ENCODE assay signal across 9 cellular contexts in genomic region chr2:121699421-121700328, GRCh38. TPM values are rescaled to one million over a fixed set of nuclear protein-coding genes. Genes with fewer than 3 reads are reported as not detected.
DNase-seq lines count a peak whose midpoint lies in the region; ATAC-seq, FAIRE-seq and TF ChIP-seq lines count a peak whose summit lies in the region.
"Had no signal": no experiment of that assay in that cellular context is flagged by ENCODE, and none has a peak within 500 bp of the region (broad histone marks: within the 10 kb centered on the region; RNA-seq: fewer than 3 reads in every experiment).

No MANE protein-coding gene starts in this region.

- in situ Hi-C loops in HepG2 (cut with HindIII; ENCODE audit: extremely low pct_ligation_motif_present, low pct_unique_long_range_greater_than_20kb) = no loop called here

- no peaks in the 10 kb centered on the region for H3K9me3 ChIP-seq in HepG2 (ENCODE audit: low read length)

- peak; percentile 56 for DNase-seq in COLO668 (lab: John Stamatoyannopoulos, UW; ENCODE audit: unreplicated experiment)
- peak; percentile 91 for DNase-seq in HT1080 (ENCODE audit: low read depth)
- DNase-seq in T-helper 9 cell = peak; percentile 78
- peak; percentile 78 for DNase-seq in astrocyte of the hippocampus (ENCODE audit: low read depth, low spot score)
- DNase-seq in HepG2 (ENCODE audit: low spot score) = peak; percentile 52
- peak; percentile 62 to 71 for DNase-seq in stimulated activated CD8-positive, alpha-beta memory T cell treated with anti-CD3 and anti-CD28 coated beads, Interleukin-4, amount 100 ng/mL, for 1 hour (ENCODE audit: low read depth in 2 of 2, low spot score in 1 of 2)
- no peak for DNase-seq in NCI-H2227 treated with DMSO at 0.1 percent for 48 hours (lab: John Stamatoyannopoulos, UW)

- intact Hi-C loops in HepG2 (cut with micrococcal nuclease; ENCODE audit: unreplicated experiment) = no loop called here

- TF ChIP-seq RAD21 in HepG2 (CRISPR knock-in tag; IDR thresholded peaks at IDR 0.05) = no peak

- no peaks in the 10 kb centered on the region; a peak in 1 of 5 replicates for H3K27me3 ChIP-seq in HepG2 (ENCODE audit: control insufficient read depth in 1 of 2, insufficient read depth in 2 of 2, low read length in 2 of 2)

- WGBS in HepG2 (ENCODE audit: low lambda C conversion rate) = 3% methylated on average over 19 of the region's 19 CpGs

- POLR2A ChIA-PET in HepG2 (lab: Yijun Ruan, JAX) = interaction anchor here (0.6 to 5.9 kb wide), 9 partner anchors 8 to 169 kb away, joined by 3 to 34 read pairs (median 5); partner anchors contain the start of genes CLASP1 and RNU4ATAC

- peak overlapping the region; percentile 33 to 67 (median 41) for H3K4me3 ChIP-seq in HepG2 (replicated peaks in 1 of 3; ENCODE audit: insufficient read depth in 1 of 3, low read depth in 2 of 3, low read length in 3 of 3)

- H3K36me3 ChIP-seq in HepG2 (replicated peaks in 1 of 2; ENCODE audit: control insufficient read depth in 1 of 2, insufficient read depth in 2 of 2, low read length in 2 of 2) = no peaks in the 10 kb centered on the region

- no peaks in the 10 kb centered on the region for H4K20me1 ChIP-seq in HepG2 (ENCODE audit: insufficient read depth, low read length)

- BruUV-seq in HepG2 (replicated peaks; lab: Mats Ljungman, UMichigan) = no TSS peak

- peak overlapping the region; percentile 5; the same call in 1 of the 2 replicates for H3K9ac ChIP-seq in HepG2 (ENCODE audit: insufficient read depth, low read depth, low read length)
- H3K9ac ChIP-seq: KMS-11 had no signal

- CTCF ChIA-PET in HepG2 (lab: Yijun Ruan, JAX; ENCODE audit: low intra/inter-chr PET ratio, low total read pairs) = no interaction called here

- no peaks in the 10 kb centered on the region for H3K79me2 ChIP-seq in HepG2 (ENCODE audit: insufficient read depth, low read length)

- no peak for FAIRE-seq in HepG2 (lab: Jason Lieb, UNC)

- TF ChIP-seq EP300 in HepG2 (IDR thresholded peaks at IDR 0.05; ENCODE audit: low read depth in 2 of 2, low read length in 2 of 2) (no peak), HepG2 (CRISPR knock-in tag; IDR thresholded peaks at IDR 0.05; ENCODE audit: borderline replicate concordance) (no peak)

- peaks cover 54% of the 10 kb centered on the region for H3K4me1 ChIP-seq in HepG2 (ENCODE audit: insufficient read depth, low read length)

- no peak overlapping the region for H2AFZ ChIP-seq in HepG2 (ENCODE audit: low read length)

- peak; percentile 93 for ATAC-seq in GM21515 (IDR thresholded peaks at IDR 0.05; ENCODE audit: unreplicated experiment)
- peak; percentile 75 for ATAC-seq in HepG2

- H3K4me2 ChIP-seq in HepG2 (ENCODE audit: low read depth, low read length) = peak overlapping the region; percentile 88
- H3K4me2 ChIP-seq: KMS-11 had no signal

- no peak overlapping the region for H3K27ac ChIP-seq in HepG2 (ENCODE audit: extremely low read length, insufficient read depth, low read length)
- H3K27ac ChIP-seq: KMS-11 had no signal

- TF ChIP-seq POLR2A in HepG2 (IDR thresholded peaks at IDR 0.05; ENCODE audit: insufficient read depth in 1 of 2, low read depth in 2 of 2, low read length in 2 of 2) = no peak

- TF ChIP-seq CTCF in HepG2 (CRISPR knock-in tag; IDR thresholded peaks at IDR 0.05) = no peak

TF ChIP-seq in HepG2, 621 proteins besides CTCF, POLR2A, EP300 and RAD21 (continues in another document):
- TF ChIP-seq NRL (CRISPR knock-in tag; IDR thresholded peaks at IDR 0.05; ENCODE audit: borderline replicate concordance) = 0 out of 2 replicates have a peak, but pooled peaks have one; percentile 11
- 0 out of 2 replicates have a peak, but pooled peaks have one; percentile 15 for TF ChIP-seq ZNF572 (CRISPR knock-in tag; IDR thresholded peaks at IDR 0.05)

RNA-seq across cellular contexts. Expression of gene NIFK, which starts 37.0 kb away (rescaled TPM):
- 104 and 135 TPM in 2 replicates for total RNA-seq in HT1080 (2014; rRNA removed; shearing (Covaris generic))
- 75.6 and 79.3 TPM in 2 replicates for polyA plus RNA-seq in HT1080 (2015; cell fraction: cytosol; rRNA removed)
- 103 and 108 TPM in 2 replicates for polyA plus RNA-seq in HT1080 (2015; cell fraction: nucleus; rRNA removed)
- total RNA-seq in HepG2 (2016; rRNA removed; fragmentation: Illumina TruSeq; extraction: Trizol) = 105 and 178 TPM in 2 replicates
- 18.3 and 18.6 TPM in 2 replicates for total RNA-seq in HepG2 (2016; cell fraction: cytosol; rRNA removed; fragmentation: Illumina TruSeq; extraction: Trizol; ENCODE audit: low read depth)
- 106 and 182 TPM in 2 replicates for total RNA-seq in HepG2 (2016; cell fraction: insoluble cytoplasmic fraction; rRNA removed; fragmentation: Illumina TruSeq; extraction: Trizol)
- total RNA-seq in HepG2 (2016; cell fraction: membrane; rRNA removed; fragmentation: Illumina TruSeq; extraction: Trizol) = 33.2 and 34.0 TPM in 2 replicates
- 39.8 and 54.5 TPM in 2 replicates for total RNA-seq in HepG2 (2016; cell fraction: nucleus; rRNA removed; fragmentation: Illumina TruSeq; extraction: Trizol)
- 14.9 and 19.6 TPM in 2 replicates for polyA plus RNA-seq in HepG2 (2011; rRNA removed)
- polyA plus RNA-seq in HepG2 (2011; cell fraction: cytosol; rRNA removed) = 9.0 and 13.7 TPM in 2 replicates
- polyA plus RNA-seq in HepG2 (2011; cell fraction: nucleus; rRNA removed) = 5.2 and 12.4 TPM in 2 replicates
- 39.3 and 65.4 TPM in 2 replicates for polyA plus RNA-seq in HepG2 (2012)
- polyA plus RNA-seq in HepG2 (2016; cell fraction: cytosol; fragmentation: Illumina TruSeq; extraction: Trizol; ENCODE audit: low read depth) = 14.4 and 19.1 TPM in 2 replicates
- polyA plus RNA-seq in HepG2 (2016; cell fraction: insoluble cytoplasmic fraction; fragmentation: Illumina TruSeq; extraction: Trizol; ENCODE audit: low read depth) = 191 and 215 TPM in 2 replicates
- 25.3 and 26.0 TPM in 2 replicates for polyA plus RNA-seq in HepG2 (2016; cell fraction: membrane; fragmentation: Illumina TruSeq; extraction: Trizol; ENCODE audit: low read depth)
- polyA plus RNA-seq in HepG2 (2016; cell fraction: nucleus; fragmentation: Illumina TruSeq; extraction: Trizol; ENCODE audit: insufficient read depth, low read depth) = 82.1 and 84.7 TPM in 2 replicates
- 9.1 and 13.2 TPM in 2 replicates for polyA minus RNA-seq in HepG2 (2011; rRNA and poly(A)+ RNA removed; ENCODE audit: low replicate concordance)
- polyA minus RNA-seq in HepG2 (2011; cell fraction: cytosol; rRNA and poly(A)+ RNA removed) = 8.3 and 8.9 TPM in 2 replicates
- 15.1 and 22.1 TPM in 2 replicates for polyA minus RNA-seq in HepG2 (2011; cell fraction: nucleus; rRNA and poly(A)+ RNA removed)

RNA-seq across cellular contexts. Expression of gene CLASP1, which starts 50.4 kb away (rescaled TPM):
- 12.9 and 22.5 TPM in 2 replicates for total RNA-seq in HT1080 (2014; rRNA removed; shearing (Covaris generic))
- 9.2 and 11.5 TPM in 2 replicates for polyA plus RNA-seq in HT1080 (2015; cell fraction: cytosol; rRNA removed)
- 51.1 and 54.5 TPM in 2 replicates for polyA plus RNA-seq in HT1080 (2015; cell fraction: nucleus; rRNA removed)
- total RNA-seq in HepG2 (2016; rRNA removed; fragmentation: Illumina TruSeq; extraction: Trizol) = 47.9 and 63.6 TPM in 2 replicates
- 24.7 and 26.3 TPM in 2 replicates for total RNA-seq in HepG2 (2016; cell fraction: cytosol; rRNA removed; fragmentation: Illumina TruSeq; extraction: Trizol; ENCODE audit: low read depth)
- 46.4 and 58.7 TPM in 2 replicates for total RNA-seq in HepG2 (2016; cell fraction: insoluble cytoplasmic fraction; rRNA removed; fragmentation: Illumina TruSeq; extraction: Trizol)
- 21.5 and 29.4 TPM in 2 replicates for total RNA-seq in HepG2 (2016; cell fraction: membrane; rRNA removed; fragmentation: Illumina TruSeq; extraction: Trizol)
- 111 and 117 TPM in 2 replicates for total RNA-seq in HepG2 (2016; cell fraction: nucleus; rRNA removed; fragmentation: Illumina TruSeq; extraction: Trizol)
- 9.4 and 11.7 TPM in 2 replicates for polyA plus RNA-seq in HepG2 (2011; rRNA removed)
- polyA plus RNA-seq in HepG2 (2011; cell fraction: cytosol; rRNA removed) = 4.0 and 4.5 TPM in 2 replicates
- polyA plus RNA-seq in HepG2 (2011; cell fraction: nucleus; rRNA removed) = 52.6 and 54.9 TPM in 2 replicates
- polyA plus RNA-seq in HepG2 (2012) = 33.3 and 40.1 TPM in 2 replicates
- 0.78 and 1.2 TPM in 2 replicates for polyA plus RNA-seq in HepG2 (2016; cell fraction: cytosol; fragmentation: Illumina TruSeq; extraction: Trizol; ENCODE audit: low read depth)
- polyA plus RNA-seq in HepG2 (2016; cell fraction: insoluble cytoplasmic fraction; fragmentation: Illumina TruSeq; extraction: Trizol; ENCODE audit: low read depth) = 21.9 and 26.0 TPM in 2 replicates
- 3.2 and 4.0 TPM in 2 replicates for polyA plus RNA-seq in HepG2 (2016; cell fraction: membrane; fragmentation: Illumina TruSeq; extraction: Trizol; ENCODE audit: low read depth)
- polyA plus RNA-seq in HepG2 (2016; cell fraction: nucleus; fragmentation: Illumina TruSeq; extraction: Trizol; ENCODE audit: insufficient read depth, low read depth) = 56.7 and 58.9 TPM in 2 replicates
- 22.8 and 49.1 TPM in 2 replicates for polyA minus RNA-seq in HepG2 (2011; rRNA and poly(A)+ RNA removed; ENCODE audit: low replicate concordance)
- polyA minus RNA-seq in HepG2 (2011; cell fraction: cytosol; rRNA and poly(A)+ RNA removed) = 20.9 and 21.4 TPM in 2 replicates
- 240 and 255 TPM in 2 replicates for polyA minus RNA-seq in HepG2 (2011; cell fraction: nucleus; rRNA and poly(A)+ RNA removed)

RNA-seq across cellular contexts. Expression of gene TSN, which starts 55.8 kb away (rescaled TPM):
- total RNA-seq in HT1080 (2014; rRNA removed; shearing (Covaris generic)) = 54.2 and 57.6 TPM in 2 replicates
- 52.7 and 55.3 TPM in 2 replicates for polyA plus RNA-seq in HT1080 (2015; cell fraction: cytosol; rRNA removed)
- polyA plus RNA-seq in HT1080 (2015; cell fraction: nucleus; rRNA removed) = 39.2 and 44.0 TPM in 2 replicates
- 115 and 159 TPM in 2 replicates for total RNA-seq in HepG2 (2016; rRNA removed; fragmentation: Illumina TruSeq; extraction: Trizol)
- 17.2 and 22.2 TPM in 2 replicates for total RNA-seq in HepG2 (2016; cell fraction: cytosol; rRNA removed; fragmentation: Illumina TruSeq; extraction: Trizol; ENCODE audit: low read depth)
- total RNA-seq in HepG2 (2016; cell fraction: insoluble cytoplasmic fraction; rRNA removed; fragmentation: Illumina TruSeq; extraction: Trizol) = 120 and 171 TPM in 2 replicates
- total RNA-seq in HepG2 (2016; cell fraction: membrane; rRNA removed; fragmentation: Illumina TruSeq; extraction: Trizol) = 42.8 and 45.0 TPM in 2 replicates
- total RNA-seq in HepG2 (2016; cell fraction: nucleus; rRNA removed; fragmentation: Illumina TruSeq; extraction: Trizol) = 62.1 and 67.2 TPM in 2 replicates
- polyA plus RNA-seq in HepG2 (2011; rRNA removed) = 45.0 and 56.4 TPM in 2 replicates
- 33.3 and 47.8 TPM in 2 replicates for polyA plus RNA-seq in HepG2 (2011; cell fraction: cytosol; rRNA removed)
- polyA plus RNA-seq in HepG2 (2011; cell fraction: nucleus; rRNA removed) = 11.7 and 15.2 TPM in 2 replicates
- 45.8 and 66.2 TPM in 2 replicates for polyA plus RNA-seq in HepG2 (2012)
- polyA plus RNA-seq in HepG2 (2016; cell fraction: cytosol; fragmentation: Illumina TruSeq; extraction: Trizol; ENCODE audit: low read depth) = 9.2 and 9.7 TPM in 2 replicates
- 138 and 143 TPM in 2 replicates for polyA plus RNA-seq in HepG2 (2016; cell fraction: insoluble cytoplasmic fraction; fragmentation: Illumina TruSeq; extraction: Trizol; ENCODE audit: low read depth)
- polyA plus RNA-seq in HepG2 (2016; cell fraction: membrane; fragmentation: Illumina TruSeq; extraction: Trizol; ENCODE audit: low read depth) = 24.1 and 24.3 TPM in 2 replicates
- polyA plus RNA-seq in HepG2 (2016; cell fraction: nucleus; fragmentation: Illumina TruSeq; extraction: Trizol; ENCODE audit: insufficient read depth, low read depth) = 77.1 and 79.4 TPM in 2 replicates
- 36.2 and 43.1 TPM in 2 replicates for polyA minus RNA-seq in HepG2 (2011; rRNA and poly(A)+ RNA removed; ENCODE audit: low replicate concordance)
- polyA minus RNA-seq in HepG2 (2011; cell fraction: cytosol; rRNA and poly(A)+ RNA removed) = 47.0 and 54.1 TPM in 2 replicates
- polyA minus RNA-seq in HepG2 (2011; cell fraction: nucleus; rRNA and poly(A)+ RNA removed) = 51.5 and 60.0 TPM in 2 replicates
